1 cellular context compared by ENCODE assay signal in the genomic region with DNA sequence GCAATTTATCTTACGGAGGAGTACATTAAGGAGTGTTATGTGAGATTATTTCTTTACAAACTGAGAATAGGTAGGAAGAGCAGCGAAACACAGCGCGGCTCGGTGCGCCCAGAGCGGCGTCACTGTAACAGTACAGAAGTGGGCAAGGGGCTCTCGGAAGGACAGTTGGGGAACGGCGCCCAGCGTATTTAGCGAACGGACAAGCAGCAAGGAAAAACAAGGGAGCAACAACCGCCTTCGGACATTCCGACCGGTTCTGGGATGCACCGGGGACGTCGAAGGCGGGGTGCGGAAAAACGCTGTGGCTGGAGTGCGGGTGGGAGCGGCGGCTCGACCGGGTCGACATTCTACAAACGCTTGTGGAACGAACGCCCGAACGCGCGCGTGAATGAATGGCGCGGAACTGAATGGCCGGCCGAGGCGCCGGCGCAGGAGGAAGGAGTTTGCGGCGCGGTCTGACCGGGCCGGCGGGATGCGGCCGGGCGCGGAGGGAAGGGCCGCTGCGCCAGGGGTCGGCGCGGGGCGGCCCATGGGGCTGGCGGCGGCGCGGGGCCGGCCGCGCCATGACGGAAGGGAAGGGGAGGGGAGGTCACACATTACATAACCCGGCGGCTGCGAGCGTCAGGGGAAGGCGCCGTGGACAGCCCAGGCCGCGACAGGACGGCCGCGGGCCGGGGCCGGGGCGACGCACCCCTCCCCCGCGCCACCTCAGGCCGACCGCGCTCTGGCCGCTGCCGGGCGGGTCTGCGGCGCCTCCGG.
TF ChIP-seq lines count a peak whose summit lies in the region.

No MANE protein-coding gene starts in this region.

TF ChIP-seq in HepG2, 621 proteins besides CTCF, POLR2A, EP300 and RAD21 (continued from another document and continues in another):
- TF ChIP-seq, protein P1, sequence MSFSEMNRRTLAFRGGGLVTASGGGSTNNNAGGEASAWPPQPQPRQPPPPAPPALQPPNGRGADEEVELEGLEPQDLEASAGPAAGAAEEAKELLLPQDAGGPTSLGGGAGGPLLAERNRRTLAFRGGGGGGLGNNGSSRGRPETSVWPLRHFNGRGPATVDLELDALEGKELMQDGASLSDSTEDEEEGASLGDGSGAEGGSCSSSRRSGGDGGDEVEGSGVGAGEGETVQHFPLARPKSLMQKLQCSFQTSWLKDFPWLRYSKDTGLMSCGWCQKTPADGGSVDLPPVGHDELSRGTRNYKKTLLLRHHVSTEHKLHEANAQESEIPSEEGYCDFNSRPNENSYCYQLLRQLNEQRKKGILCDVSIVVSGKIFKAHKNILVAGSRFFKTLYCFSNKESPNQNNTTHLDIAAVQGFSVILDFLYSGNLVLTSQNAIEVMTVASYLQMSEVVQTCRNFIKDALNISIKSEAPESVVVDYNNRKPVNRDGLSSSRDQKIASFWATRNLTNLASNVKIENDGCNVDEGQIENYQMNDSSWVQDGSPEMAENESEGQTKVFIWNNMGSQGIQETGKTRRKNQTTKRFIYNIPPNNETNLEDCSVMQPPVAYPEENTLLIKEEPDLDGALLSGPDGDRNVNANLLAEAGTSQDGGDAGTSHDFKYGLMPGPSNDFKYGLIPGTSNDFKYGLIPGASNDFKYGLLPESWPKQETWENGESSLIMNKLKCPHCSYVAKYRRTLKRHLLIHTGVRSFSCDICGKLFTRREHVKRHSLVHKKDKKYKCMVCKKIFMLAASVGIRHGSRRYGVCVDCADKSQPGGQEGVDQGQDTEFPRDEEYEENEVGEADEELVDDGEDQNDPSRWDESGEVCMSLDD (CRISPR knock-in tag; IDR thresholded peaks at IDR 0.05; ENCODE audit: borderline replicate concordance): no peak
- TF ChIP-seq KDM2A (CRISPR knock-in tag; IDR thresholded peaks at IDR 0.05; ENCODE audit: borderline replicate concordance, low read depth) (peak; percentile 69), ZBTB42 (CRISPR knock-in tag; IDR thresholded peaks at IDR 0.05) (no peak), NR2F2 (IDR thresholded peaks at IDR 0.05; ENCODE audit: borderline replicate concordance, low read depth) (no peak), GLI4 (CRISPR knock-in tag; IDR thresholded peaks at IDR 0.05; ENCODE audit: borderline replicate concordance) (no peak), CHCHD3 (CRISPR knock-in tag; IDR thresholded peaks at IDR 0.05) (no peak), ZNF724P (CRISPR knock-in tag; IDR thresholded peaks at IDR 0.05; ENCODE audit: borderline replicate concordance) (peak; percentile 24; the same call in 1 of the 2 replicates), ZNF350 (CRISPR knock-in tag; IDR thresholded peaks at IDR 0.05; ENCODE audit: borderline replicate concordance, low read depth) (0 out of 2 replicates have a peak, but pooled peaks have one; percentile 59), NCOA5 (CRISPR knock-in tag; IDR thresholded peaks at IDR 0.05) (no peak), AGO2 (optimal IDR thresholded peaks at IDR 0.05; ENCODE audit: low read depth, low read length) (peak; percentile 89), ZNF343 (CRISPR knock-in tag; IDR thresholded peaks at IDR 0.05) (no peak), SETDB1 (CRISPR knock-in tag; IDR thresholded peaks at IDR 0.05; ENCODE audit: borderline replicate concordance) (no peak), ZNF256 (CRISPR knock-in tag; conservative IDR thresholded peaks at IDR 0.05) (no peak), SOX13 (IDR thresholded peaks at IDR 0.05) (no peak), SOX13 (CRISPR knock-in tag; conservative IDR thresholded peaks at IDR 0.05 in 1 of 2, IDR thresholded peaks at IDR 0.05 in 1 of 2) (no peak), ZNF234 (CRISPR knock-in tag; conservative IDR thresholded peaks at IDR 0.05) (no peak), HMG20B (CRISPR knock-in tag; conservative IDR thresholded peaks at IDR 0.05) (no peak), CBFB (CRISPR knock-in tag; IDR thresholded peaks at IDR 0.05) (peak; percentile 62; the same call in 1 of the 2 replicates), ZNF619 (CRISPR knock-in tag; IDR thresholded peaks at IDR 0.05) (peak; percentile 20; the same call in 1 of the 2 replicates), ARNT2 (CRISPR knock-in tag; IDR thresholded peaks at IDR 0.05; ENCODE audit: low read depth) (no peak; the same call in 1 of the 2 replicates), ZNF605 (CRISPR knock-in tag; IDR thresholded peaks at IDR 0.05) (no peak), ZNF781 (CRISPR knock-in tag; IDR thresholded peaks at IDR 0.05; ENCODE audit: borderline replicate concordance, not compliant biosample characterization) (no peak), BCL6 (CRISPR knock-in tag; IDR thresholded peaks at IDR 0.05) (no peak), MAFG (CRISPR knock-in tag; IDR thresholded peaks at IDR 0.05) (no peak), ISL2 (CRISPR knock-in tag; IDR thresholded peaks at IDR 0.05) (no peak), ZNF850 (CRISPR knock-in tag; conservative IDR thresholded peaks at IDR 0.05) (no peak), DMAP1 (CRISPR knock-in tag; IDR thresholded peaks at IDR 0.05) (no peak), TBP (CRISPR knock-in tag; IDR thresholded peaks at IDR 0.05) (no peak), SIN3B (IDR thresholded peaks at IDR 0.05; ENCODE audit: low read length) (no peak), JUN (CRISPR knock-in tag; IDR thresholded peaks at IDR 0.05) (no peak), ADNP (CRISPR knock-in tag; IDR thresholded peaks at IDR 0.05) (no peak)
- TF ChIP-seq, protein P2, sequence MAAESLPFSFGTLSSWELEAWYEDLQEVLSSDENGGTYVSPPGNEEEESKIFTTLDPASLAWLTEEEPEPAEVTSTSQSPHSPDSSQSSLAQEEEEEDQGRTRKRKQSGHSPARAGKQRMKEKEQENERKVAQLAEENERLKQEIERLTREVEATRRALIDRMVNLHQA (CRISPR knock-in tag; IDR thresholded peaks at IDR 0.05): no peak
- TF ChIP-seq, protein P3, sequence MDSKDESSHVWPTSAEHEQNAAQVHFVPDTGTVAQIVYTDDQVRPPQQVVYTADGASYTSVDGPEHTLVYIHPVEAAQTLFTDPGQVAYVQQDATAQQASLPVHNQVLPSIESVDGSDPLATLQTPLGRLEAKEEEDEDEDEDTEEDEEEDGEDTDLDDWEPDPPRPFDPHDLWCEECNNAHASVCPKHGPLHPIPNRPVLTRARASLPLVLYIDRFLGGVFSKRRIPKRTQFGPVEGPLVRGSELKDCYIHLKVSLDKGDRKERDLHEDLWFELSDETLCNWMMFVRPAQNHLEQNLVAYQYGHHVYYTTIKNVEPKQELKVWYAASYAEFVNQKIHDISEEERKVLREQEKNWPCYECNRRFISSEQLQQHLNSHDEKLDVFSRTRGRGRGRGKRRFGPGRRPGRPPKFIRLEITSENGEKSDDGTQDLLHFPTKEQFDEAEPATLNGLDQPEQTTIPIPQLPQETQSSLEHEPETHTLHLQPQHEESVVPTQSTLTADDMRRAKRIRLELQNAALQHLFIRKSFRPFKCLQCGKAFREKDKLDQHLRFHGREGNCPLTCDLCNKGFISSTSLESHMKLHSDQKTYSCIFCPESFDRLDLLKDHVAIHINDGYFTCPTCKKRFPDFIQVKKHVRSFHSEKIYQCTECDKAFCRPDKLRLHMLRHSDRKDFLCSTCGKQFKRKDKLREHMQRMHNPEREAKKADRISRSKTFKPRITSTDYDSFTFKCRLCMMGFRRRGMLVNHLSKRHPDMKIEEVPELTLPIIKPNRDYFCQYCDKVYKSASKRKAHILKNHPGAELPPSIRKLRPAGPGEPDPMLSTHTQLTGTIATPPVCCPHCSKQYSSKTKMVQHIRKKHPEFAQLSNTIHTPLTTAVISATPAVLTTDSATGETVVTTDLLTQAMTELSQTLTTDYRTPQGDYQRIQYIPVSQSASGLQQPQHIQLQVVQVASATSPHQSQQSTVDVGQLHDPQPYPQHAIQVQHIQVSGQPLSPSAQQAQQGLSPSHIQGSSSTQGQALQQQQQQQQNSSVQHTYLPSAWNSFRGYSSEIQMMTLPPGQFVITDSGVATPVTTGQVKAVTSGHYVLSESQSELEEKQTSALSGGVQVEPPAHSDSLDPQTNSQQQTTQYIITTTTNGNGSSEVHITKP (CRISPR knock-in tag; IDR thresholded peaks at IDR 0.05; ENCODE audit: low read depth): no peak; the same call in 1 of the 2 replicates
- TF ChIP-seq, protein P4, sequence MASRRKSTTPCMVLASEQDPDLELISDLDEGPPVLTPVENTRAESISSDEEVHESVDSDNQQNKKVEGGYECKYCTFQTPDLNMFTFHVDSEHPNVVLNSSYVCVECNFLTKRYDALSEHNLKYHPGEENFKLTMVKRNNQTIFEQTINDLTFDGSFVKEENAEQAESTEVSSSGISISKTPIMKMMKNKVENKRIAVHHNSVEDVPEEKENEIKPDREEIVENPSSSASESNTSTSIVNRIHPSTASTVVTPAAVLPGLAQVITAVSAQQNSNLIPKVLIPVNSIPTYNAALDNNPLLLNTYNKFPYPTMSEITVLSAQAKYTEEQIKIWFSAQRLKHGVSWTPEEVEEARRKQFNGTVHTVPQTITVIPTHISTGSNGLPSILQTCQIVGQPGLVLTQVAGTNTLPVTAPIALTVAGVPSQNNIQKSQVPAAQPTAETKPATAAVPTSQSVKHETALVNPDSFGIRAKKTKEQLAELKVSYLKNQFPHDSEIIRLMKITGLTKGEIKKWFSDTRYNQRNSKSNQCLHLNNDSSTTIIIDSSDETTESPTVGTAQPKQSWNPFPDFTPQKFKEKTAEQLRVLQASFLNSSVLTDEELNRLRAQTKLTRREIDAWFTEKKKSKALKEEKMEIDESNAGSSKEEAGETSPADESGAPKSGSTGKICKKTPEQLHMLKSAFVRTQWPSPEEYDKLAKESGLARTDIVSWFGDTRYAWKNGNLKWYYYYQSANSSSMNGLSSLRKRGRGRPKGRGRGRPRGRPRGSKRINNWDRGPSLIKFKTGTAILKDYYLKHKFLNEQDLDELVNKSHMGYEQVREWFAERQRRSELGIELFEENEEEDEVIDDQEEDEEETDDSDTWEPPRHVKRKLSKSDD (CRISPR knock-in tag; IDR thresholded peaks at IDR 0.05; ENCODE audit: low read depth): 0 out of 2 replicates have a peak, but pooled peaks have one; percentile 1
- TF ChIP-seq, protein P5, sequence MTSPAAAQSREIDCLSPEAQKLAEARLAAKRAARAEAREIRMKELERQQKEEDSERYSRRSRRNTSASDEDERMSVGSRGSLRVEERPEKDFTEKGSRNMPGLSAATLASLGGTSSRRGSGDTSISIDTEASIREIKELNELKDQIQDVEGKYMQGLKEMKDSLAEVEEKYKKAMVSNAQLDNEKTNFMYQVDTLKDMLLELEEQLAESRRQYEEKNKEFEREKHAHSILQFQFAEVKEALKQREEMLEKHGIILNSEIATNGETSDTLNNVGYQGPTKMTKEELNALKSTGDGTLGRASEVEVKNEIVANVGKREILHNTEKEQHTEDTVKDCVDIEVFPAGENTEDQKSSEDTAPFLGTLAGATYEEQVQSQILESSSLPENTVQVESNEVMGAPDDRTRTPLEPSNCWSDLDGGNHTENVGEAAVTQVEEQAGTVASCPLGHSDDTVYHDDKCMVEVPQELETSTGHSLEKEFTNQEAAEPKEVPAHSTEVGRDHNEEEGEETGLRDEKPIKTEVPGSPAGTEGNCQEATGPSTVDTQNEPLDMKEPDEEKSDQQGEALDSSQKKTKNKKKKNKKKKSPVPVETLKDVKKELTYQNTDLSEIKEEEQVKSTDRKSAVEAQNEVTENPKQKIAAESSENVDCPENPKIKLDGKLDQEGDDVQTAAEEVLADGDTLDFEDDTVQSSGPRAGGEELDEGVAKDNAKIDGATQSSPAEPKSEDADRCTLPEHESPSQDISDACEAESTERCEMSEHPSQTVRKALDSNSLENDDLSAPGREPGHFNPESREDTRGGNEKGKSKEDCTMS (CRISPR knock-in tag; conservative IDR thresholded peaks at IDR 0.05): 0 out of 2 replicates have a peak, but pooled peaks have one; percentile 55
- TF ChIP-seq, protein P6, sequence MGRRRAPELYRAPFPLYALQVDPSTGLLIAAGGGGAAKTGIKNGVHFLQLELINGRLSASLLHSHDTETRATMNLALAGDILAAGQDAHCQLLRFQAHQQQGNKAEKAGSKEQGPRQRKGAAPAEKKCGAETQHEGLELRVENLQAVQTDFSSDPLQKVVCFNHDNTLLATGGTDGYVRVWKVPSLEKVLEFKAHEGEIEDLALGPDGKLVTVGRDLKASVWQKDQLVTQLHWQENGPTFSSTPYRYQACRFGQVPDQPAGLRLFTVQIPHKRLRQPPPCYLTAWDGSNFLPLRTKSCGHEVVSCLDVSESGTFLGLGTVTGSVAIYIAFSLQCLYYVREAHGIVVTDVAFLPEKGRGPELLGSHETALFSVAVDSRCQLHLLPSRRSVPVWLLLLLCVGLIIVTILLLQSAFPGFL (CRISPR knock-in tag; IDR thresholded peaks at IDR 0.05): no peak
- TF ChIP-seq, protein P7, sequence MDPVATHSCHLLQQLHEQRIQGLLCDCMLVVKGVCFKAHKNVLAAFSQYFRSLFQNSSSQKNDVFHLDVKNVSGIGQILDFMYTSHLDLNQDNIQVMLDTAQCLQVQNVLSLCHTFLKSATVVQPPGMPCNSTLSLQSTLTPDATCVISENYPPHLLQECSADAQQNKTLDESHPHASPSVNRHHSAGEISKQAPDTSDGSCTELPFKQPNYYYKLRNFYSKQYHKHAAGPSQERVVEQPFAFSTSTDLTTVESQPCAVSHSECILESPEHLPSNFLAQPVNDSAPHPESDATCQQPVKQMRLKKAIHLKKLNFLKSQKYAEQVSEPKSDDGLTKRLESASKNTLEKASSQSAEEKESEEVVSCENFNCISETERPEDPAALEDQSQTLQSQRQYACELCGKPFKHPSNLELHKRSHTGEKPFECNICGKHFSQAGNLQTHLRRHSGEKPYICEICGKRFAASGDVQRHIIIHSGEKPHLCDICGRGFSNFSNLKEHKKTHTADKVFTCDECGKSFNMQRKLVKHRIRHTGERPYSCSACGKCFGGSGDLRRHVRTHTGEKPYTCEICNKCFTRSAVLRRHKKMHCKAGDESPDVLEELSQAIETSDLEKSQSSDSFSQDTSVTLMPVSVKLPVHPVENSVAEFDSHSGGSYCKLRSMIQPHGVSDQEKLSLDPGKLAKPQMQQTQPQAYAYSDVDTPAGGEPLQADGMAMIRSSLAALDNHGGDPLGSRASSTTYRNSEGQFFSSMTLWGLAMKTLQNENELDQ (CRISPR knock-in tag; IDR thresholded peaks at IDR 0.05; ENCODE audit: borderline replicate concordance): no peak
- TF ChIP-seq, protein P8, sequence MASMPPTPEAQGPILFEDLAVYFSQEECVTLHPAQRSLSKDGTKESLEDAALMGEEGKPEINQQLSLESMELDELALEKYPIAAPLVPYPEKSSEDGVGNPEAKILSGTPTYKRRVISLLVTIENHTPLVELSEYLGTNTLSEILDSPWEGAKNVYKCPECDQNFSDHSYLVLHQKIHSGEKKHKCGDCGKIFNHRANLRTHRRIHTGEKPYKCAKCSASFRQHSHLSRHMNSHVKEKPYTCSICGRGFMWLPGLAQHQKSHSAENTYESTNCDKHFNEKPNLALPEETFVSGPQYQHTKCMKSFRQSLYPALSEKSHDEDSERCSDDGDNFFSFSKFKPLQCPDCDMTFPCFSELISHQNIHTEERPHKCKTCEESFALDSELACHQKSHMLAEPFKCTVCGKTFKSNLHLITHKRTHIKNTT (CRISPR knock-in tag; IDR thresholded peaks at IDR 0.05): no peak
- TF ChIP-seq, protein P9, sequence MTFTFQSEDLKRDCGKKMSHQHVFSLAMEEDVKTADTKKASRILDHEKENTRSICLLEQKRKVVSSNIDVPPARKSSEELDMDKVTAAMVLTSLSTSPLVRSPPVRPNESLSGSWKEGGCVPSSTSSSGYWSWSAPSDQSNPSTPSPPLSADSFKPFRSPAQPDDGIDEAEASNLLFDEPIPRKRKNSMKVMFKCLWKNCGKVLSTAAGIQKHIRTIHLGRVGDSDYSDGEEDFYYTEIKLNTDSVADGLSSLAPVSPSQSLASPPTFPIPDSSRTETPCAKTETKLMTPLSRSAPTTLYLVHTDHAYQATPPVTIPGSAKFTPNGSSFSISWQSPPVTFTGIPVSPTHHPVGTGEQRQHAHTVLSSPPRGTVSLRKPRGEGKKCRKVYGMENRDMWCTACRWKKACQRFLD (CRISPR knock-in tag; IDR thresholded peaks at IDR 0.05; ENCODE audit: borderline replicate concordance): no peak
- TF ChIP-seq, protein P10, sequence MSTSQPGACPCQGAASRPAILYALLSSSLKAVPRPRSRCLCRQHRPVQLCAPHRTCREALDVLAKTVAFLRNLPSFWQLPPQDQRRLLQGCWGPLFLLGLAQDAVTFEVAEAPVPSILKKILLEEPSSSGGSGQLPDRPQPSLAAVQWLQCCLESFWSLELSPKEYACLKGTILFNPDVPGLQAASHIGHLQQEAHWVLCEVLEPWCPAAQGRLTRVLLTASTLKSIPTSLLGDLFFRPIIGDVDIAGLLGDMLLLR (CRISPR knock-in tag; IDR thresholded peaks at IDR 0.05): peak; percentile 77
